ENCODE assay signal across 10 cellular contexts in the genomic region with DNA sequence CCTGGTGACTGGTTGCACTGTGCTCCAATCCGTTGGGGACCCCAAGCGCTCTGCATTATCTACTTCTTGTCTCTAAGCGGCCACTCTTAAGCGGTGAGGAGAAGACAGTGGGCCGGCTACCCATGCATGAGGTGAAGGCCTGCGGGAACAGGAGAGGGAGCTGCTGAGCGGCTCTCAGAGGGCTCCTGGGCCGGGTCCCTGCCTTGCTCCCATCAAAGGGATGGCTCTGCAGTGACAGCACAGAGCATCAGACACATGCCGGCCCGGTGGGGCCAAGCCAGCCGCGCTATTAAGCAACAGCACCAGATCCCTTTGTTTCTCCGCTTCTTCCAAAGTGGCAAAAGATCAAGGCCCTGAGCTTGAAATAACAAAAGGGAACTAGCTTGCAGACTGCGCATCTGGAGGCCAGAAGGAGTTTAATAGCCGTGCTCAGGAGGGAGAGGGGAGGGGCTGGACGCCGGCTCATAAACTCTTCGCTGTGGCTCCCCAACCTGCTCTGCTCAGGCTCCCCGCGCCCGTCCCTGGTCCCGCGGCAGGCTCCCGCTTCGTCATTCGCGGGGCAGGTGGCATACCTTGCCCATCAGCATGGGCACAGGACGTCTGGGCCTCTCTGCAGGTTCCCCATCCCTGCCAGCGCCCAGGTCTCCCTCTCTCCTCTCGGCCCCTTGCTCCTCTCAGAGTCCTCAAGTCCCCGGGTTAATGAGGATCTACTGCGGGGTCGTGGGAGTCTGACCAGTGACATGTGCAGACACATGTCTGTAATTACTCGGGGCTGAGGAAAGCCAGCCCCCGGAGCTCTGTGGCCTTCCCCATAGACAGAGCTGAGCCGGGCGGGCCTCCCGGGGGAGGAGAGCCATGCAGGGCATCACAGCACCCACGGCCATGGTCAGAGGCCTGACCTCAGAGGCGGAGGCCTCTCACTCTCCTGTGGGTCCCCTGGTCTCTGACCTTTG.
A peak's percentile ranks its signal among the peaks of the same experiment; 100 is the strongest.
DNase-seq lines count a peak whose midpoint lies in the region; ATAC-seq and TF ChIP-seq lines count a peak whose summit lies in the region.
"Had no signal": no experiment of that assay in that cellular context is flagged by ENCODE, and none has a peak within 500 bp of the region (broad histone marks: within the 10 kb centered on the region; RNA-seq: fewer than 3 reads in every experiment).

No MANE protein-coding gene starts in this region.

- H3K4me2 ChIP-seq in GM23338 = no peak overlapping the region

- H3K4me3 Mint-ChIP-seq in GM23338 (no peak overlapping the region), WTC11 (no peak overlapping the region)

- peak; percentile 78 for DNase-seq in GM23338 (ENCODE audit: low spot score)
- DNase-seq in WTC11 (ENCODE audit: low spot score) = peak; percentile 71
- DNase-seq in left ventricle myocardium inferior = no peak
- DNase-seq in NCI-H2196 (lab: John Stamatoyannopoulos, UW; ENCODE audit: unreplicated experiment) = no peak
- no peak for DNase-seq in hippocampal formation (lab: John Stamatoyannopoulos, UW)
- DNase-seq in HAP-1 (ENCODE audit: low spot score in 2 of 2) = no peak
- DNase-seq: activated CD4-positive, alpha-beta T cell treated with anti-CD3 and anti-CD28 coated beads, Interleukin-2, amount 50 U/mL, for 4 hours; RPMI8226 had no signal

- peak; percentile 97 for ATAC-seq in GM23338
- ATAC-seq in WTC11 = peak; percentile 97
- no peak for ATAC-seq in HG03442 (IDR thresholded peaks at IDR 0.05; ENCODE audit: unreplicated experiment)

- H3K27ac Mint-ChIP-seq in GM23338 (no peak overlapping the region), WTC11 (no peak overlapping the region)

- H3K4me1 Mint-ChIP-seq in GM23338 = peaks cover 6% of the 10 kb centered on the region
- H3K4me1 Mint-ChIP-seq in WTC11 = peaks cover 9% of the 10 kb centered on the region

- CTCF ChIA-PET in WTC11 (lab: Charles Lee) = interaction anchor here (0.8 to 4.6 kb wide), 9 partner anchors 10 to 427 kb away, joined by 3 to 33 read pairs (median 4); no protein-coding TSS in a partner anchor

- in situ Hi-C loops in HAP-1 (cut with MboI; ENCODE audit: low sequenced_read_pairs) = no loop called here

- no peaks in the 10 kb centered on the region for H3K79me2 ChIP-seq in GM23338 (replicated peaks; ENCODE audit: insufficient read depth)

- H3K36me3 Mint-ChIP-seq in GM23338 (ENCODE audit: low read depth) (no peaks in the 10 kb centered on the region; the same call in 2 of the 3 replicates), WTC11 (no peaks in the 10 kb centered on the region)

- H3K9me3 ChIP-seq in left ventricle myocardium inferior (replicated peaks) = peaks cover 4% of the 10 kb centered on the region
- H3K9me3 ChIP-seq in HAP-1 = no peaks in the 10 kb centered on the region

- intact Hi-C loops in left ventricle myocardium inferior (cut with micrococcal nuclease) = no loop called here

- peaks cover 13% of the 10 kb centered on the region for H3K27me3 Mint-ChIP-seq in GM23338 (ENCODE audit: insufficient read depth, low read depth, poor library complexity)
- H3K27me3 Mint-ChIP-seq in WTC11 (ENCODE audit: low read depth) = no peaks in the 10 kb centered on the region; the same call in 1 of the 2 replicates

- H3K36me3 ChIP-seq in GM23338 (ENCODE audit: insufficient read depth) = no peaks in the 10 kb centered on the region
- H3K36me3 ChIP-seq in left ventricle myocardium inferior = no peaks in the 10 kb centered on the region
- no peaks in the 10 kb centered on the region for H3K36me3 ChIP-seq in HAP-1 (replicated peaks)

- H3K27ac ChIP-seq in GM23338 (ENCODE audit: low read depth) = no peak overlapping the region
- H3K27ac ChIP-seq in left ventricle myocardium inferior (replicated peaks) = no peak overlapping the region
- H3K27ac ChIP-seq in skin epidermis = peak overlapping the region in 13 of 21 experiments; percentile 1 to 80 (median 51)

- H3F3A ChIP-seq in GM23338 (replicated peaks; ENCODE audit: low read depth) = no peaks in the 10 kb centered on the region

- peak overlapping the region; percentile 59; the same call in 1 of the 2 replicates for H2AFZ ChIP-seq in GM23338

- H3K27me3 ChIP-seq in GM23338 (ENCODE audit: insufficient read depth) (no peaks in the 10 kb centered on the region), left ventricle myocardium inferior (ENCODE audit: low read depth) (peaks cover 55% of the 10 kb centered on the region), HAP-1 (ENCODE audit: low read depth) (no peaks in the 10 kb centered on the region)

- TF ChIP-seq CTCF in GM23338 (conservative IDR thresholded peaks at IDR 0.05; ENCODE audit: low read depth in 2 of 2) (peak; percentile 45 to 61), WTC11 (IDR thresholded peaks at IDR 0.05) (no peak), left ventricle myocardium inferior (IDR thresholded peaks at IDR 0.05; ENCODE audit: borderline replicate concordance) (peak; percentile 40)

- no peaks in the 10 kb centered on the region for H3K4me1 ChIP-seq in GM23338 (ENCODE audit: insufficient read depth)
- H3K4me1 ChIP-seq in left ventricle myocardium inferior = no peaks in the 10 kb centered on the region
- H3K4me1 ChIP-seq in HAP-1 = no peaks in the 10 kb centered on the region

- POLR2A ChIA-PET in WTC11 (lab: Charles Lee) = interaction anchor here (1.0 kb wide), 1 partner anchor 30 kb away, joined by 3 read pairs; no protein-coding TSS in a partner anchor

- H3K4me3 ChIP-seq in GM23338 (no peak overlapping the region), left ventricle myocardium inferior (no peak overlapping the region), skin epidermis (no peak overlapping the region), HAP-1 (no peak overlapping the region)

- H4K20me1 ChIP-seq in GM23338 (replicated peaks; ENCODE audit: insufficient read depth) = no peaks in the 10 kb centered on the region

- H3K9me3 Mint-ChIP-seq in GM23338 = peaks cover 4% of the 10 kb centered on the region; the same call in 1 of the 3 replicates
- no peaks in the 10 kb centered on the region for H3K9me3 Mint-ChIP-seq in WTC11

- H3K9me2 ChIP-seq in GM23338 (ENCODE audit: insufficient read depth) = no peaks in the 10 kb centered on the region

TF ChIP-seq in GM23338, 12 proteins besides CTCF, POLR2A, EP300 and RAD21:
- TF ChIP-seq, protein P1, sequence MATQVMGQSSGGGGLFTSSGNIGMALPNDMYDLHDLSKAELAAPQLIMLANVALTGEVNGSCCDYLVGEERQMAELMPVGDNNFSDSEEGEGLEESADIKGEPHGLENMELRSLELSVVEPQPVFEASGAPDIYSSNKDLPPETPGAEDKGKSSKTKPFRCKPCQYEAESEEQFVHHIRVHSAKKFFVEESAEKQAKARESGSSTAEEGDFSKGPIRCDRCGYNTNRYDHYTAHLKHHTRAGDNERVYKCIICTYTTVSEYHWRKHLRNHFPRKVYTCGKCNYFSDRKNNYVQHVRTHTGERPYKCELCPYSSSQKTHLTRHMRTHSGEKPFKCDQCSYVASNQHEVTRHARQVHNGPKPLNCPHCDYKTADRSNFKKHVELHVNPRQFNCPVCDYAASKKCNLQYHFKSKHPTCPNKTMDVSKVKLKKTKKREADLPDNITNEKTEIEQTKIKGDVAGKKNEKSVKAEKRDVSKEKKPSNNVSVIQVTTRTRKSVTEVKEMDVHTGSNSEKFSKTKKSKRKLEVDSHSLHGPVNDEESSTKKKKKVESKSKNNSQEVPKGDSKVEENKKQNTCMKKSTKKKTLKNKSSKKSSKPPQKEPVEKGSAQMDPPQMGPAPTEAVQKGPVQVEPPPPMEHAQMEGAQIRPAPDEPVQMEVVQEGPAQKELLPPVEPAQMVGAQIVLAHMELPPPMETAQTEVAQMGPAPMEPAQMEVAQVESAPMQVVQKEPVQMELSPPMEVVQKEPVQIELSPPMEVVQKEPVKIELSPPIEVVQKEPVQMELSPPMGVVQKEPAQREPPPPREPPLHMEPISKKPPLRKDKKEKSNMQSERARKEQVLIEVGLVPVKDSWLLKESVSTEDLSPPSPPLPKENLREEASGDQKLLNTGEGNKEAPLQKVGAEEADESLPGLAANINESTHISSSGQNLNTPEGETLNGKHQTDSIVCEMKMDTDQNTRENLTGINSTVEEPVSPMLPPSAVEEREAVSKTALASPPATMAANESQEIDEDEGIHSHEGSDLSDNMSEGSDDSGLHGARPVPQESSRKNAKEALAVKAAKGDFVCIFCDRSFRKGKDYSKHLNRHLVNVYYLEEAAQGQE (IDR thresholded peaks at IDR 0.05; ENCODE audit: unreplicated experiment) = no peak
TF ChIP-seq in GM23338: peak in this region for 0.

TF ChIP-seq in WTC11, 78 proteins besides CTCF, POLR2A, EP300 and RAD21:
- 0 out of 2 replicates have a peak, but pooled peaks have one; percentile 22 for TF ChIP-seq GABPB1 (CRISPR knock-in tag; IDR thresholded peaks at IDR 0.05)
- TF ChIP-seq NFATC4 (CRISPR knock-in tag; IDR thresholded peaks at IDR 0.05) = no peak
TF ChIP-seq in WTC11: peak in this region for 1.

Comparison
In these comparisons a context has a peak if more than half of its experiments do, and no peak if none do; other contexts are left out.
1. DNase-seq: peak in GM23338 (single experiment) and WTC11 (single experiment); none in left ventricle myocardium inferior (single experiment), NCI-H2196 (single experiment), hippocampal formation (0 of 2) and HAP-1 (0 of 2).
2. H3K27ac ChIP-seq: peak in skin epidermis (13 of 21); none in GM23338 (single experiment) and left ventricle myocardium inferior (single experiment).